Comparison of ENCODE assay signal across 1 cellular context in genomic region chr4:147773261-147774184, GRCh38.
TF ChIP-seq lines count a peak whose summit lies in the region.

No MANE protein-coding gene starts in this region.

TF ChIP-seq in IMR-90, 13 proteins besides CTCF, POLR2A, EP300 and RAD21 (continued from another document):
- TF ChIP-seq RFX5 (IDR thresholded peaks at IDR 0.05; ENCODE audit: low read depth, low read length) = no peak
- TF ChIP-seq CEBPB (IDR thresholded peaks at IDR 0.05; ENCODE audit: low read depth, low read length) = no peak
- TF ChIP-seq FOS (IDR thresholded peaks at IDR 0.05; ENCODE audit: low read depth, low read length) = 0 out of 2 replicates have a peak, but pooled peaks have one; percentile 42
